In genomic region chr5:27702339-27702820, GRCh38 we compare ENCODE assay signal across 12 cellular contexts.
DNase-seq lines count a peak whose midpoint lies in the region; ATAC-seq, FAIRE-seq and TF ChIP-seq lines count a peak whose summit lies in the region.
"Had no signal": no experiment of that assay in that cellular context is flagged by ENCODE, and none has a peak within 500 bp of the region (broad histone marks: within the 10 kb centered on the region; RNA-seq: fewer than 3 reads in every experiment).

No MANE protein-coding gene starts in this region.

- H3K4me2 ChIP-seq in A549 = peak overlapping the region; percentile 42

- TF ChIP-seq CTCF in A549 (IDR thresholded peaks at IDR 0.05) (no peak), RWPE2 (IDR thresholded peaks at IDR 0.05; ENCODE audit: poor library complexity, severe bottlenecking) (no peak)

- peak; percentile 13 to 63 for DNase-seq in A549 (ENCODE audit: low read depth in 1 of 2, low spot score in 1 of 2)
- DNase-seq in HS-5 (ENCODE audit: low read depth) = peak; percentile 84
- no peak for DNase-seq in RWPE2 (ENCODE audit: low spot score)
- peak; percentile 14 for DNase-seq in fibroblast of the conjunctiva (ENCODE audit: low read depth)
- DNase-seq in NCI-H774 (lab: John Stamatoyannopoulos, UW) = no peak
- DNase-seq in substantia nigra (lab: John Stamatoyannopoulos, UW) = no peak
- no peak for DNase-seq in RPMI8226
- DNase-seq: nephron progenitor cell; stimulated activated naive CD8-positive, alpha-beta T cell treated with anti-CD3 and anti-CD28 coated beads, Interleukin-15, Interleukin-2, amounts not matched to agents 100 U/mL and 50 U/mL, for 24 hours had no signal

- POLR2A ChIA-PET in A549 (lab: Yijun Ruan, JAX) = interaction anchor here (0.6 to 0.7 kb wide), 3 partner anchors 222 to 732 kb away, joined by 4 to 6 read pairs (median 5); no protein-coding TSS in a partner anchor

- H3K9me3 ChIP-seq in A549 = no peaks in the 10 kb centered on the region
- H3K9me3 ChIP-seq in RWPE2 (ENCODE audit: severe bottlenecking) = no peaks in the 10 kb centered on the region
- H3K9me3 ChIP-seq: BLaER1 treated with 17β-estradiol and CSF1 and Interleukin-3, amounts not matched to agents 10 nM and 100 nM had no signal

- WGBS in A549 (ENCODE audit: missing lambda C conversion rate) = 6% methylated on average over 4 of the region's 4 CpGs

- TF ChIP-seq EP300 in A549 (IDR thresholded peaks at IDR 0.05) = peak; percentile 23 to 81; a peak in 3 of 5 replicates

- no peaks in the 10 kb centered on the region for H3K36me3 ChIP-seq in RWPE2 (ENCODE audit: low read depth)
- H3K36me3 ChIP-seq: BLaER1 treated with 17β-estradiol and CSF1 and Interleukin-3, amounts not matched to agents 10 nM and 100 nM had no signal

- CTCF ChIA-PET in A549 (lab: Yijun Ruan, JAX) = no interaction called here

- ATAC-seq in A549 (peak; percentile 91 to 94), RWPE2 (ENCODE audit: low read depth) (peak; percentile 76), GM21447 (IDR thresholded peaks at IDR 0.05; ENCODE audit: unreplicated experiment) (no peak)
- ATAC-seq: activated T-helper 17 cell treated with anti-CD3 and anti-CD28 coated beads, Interleukin-2, amount 50 U/mL, for 72 hours; stimulated activated naive CD8-positive, alpha-beta T cell treated with anti-CD3 and anti-CD28 coated beads, Interleukin-15, Interleukin-2, amounts not matched to agents 100 U/mL and 50 U/mL, for 24 hours had no signal

- TF ChIP-seq POLR2A in A549 (IDR thresholded peaks at IDR 0.05; ENCODE audit: low read length) = no peak

- H3K4me1 ChIP-seq in A549 (peaks cover 26% of the 10 kb centered on the region), RWPE2 (ENCODE audit: insufficient read depth, poor library complexity, severe bottlenecking) (peaks cover 3% of the 10 kb centered on the region)

- TF ChIP-seq RAD21 in A549 (conservative IDR thresholded peaks at IDR 0.05 in 1 of 2, IDR thresholded peaks at IDR 0.05 in 1 of 2) = peak in 1 of 2 experiments; percentile 45; a peak in 2 of 5 replicates

- peak; percentile 92 for FAIRE-seq in A549 (lab: Jason Lieb, UNC)

- peak overlapping the region; percentile 52 to 88; a peak in 5 of 6 replicates for H3K27ac ChIP-seq in A549
- no peak overlapping the region for H3K27ac ChIP-seq in RWPE2 (ENCODE audit: poor library complexity, severe bottlenecking)
- H3K27ac ChIP-seq in substantia nigra (ENCODE audit: low read depth, low read length, poor library complexity, severe bottlenecking) = no peak overlapping the region
- H3K27ac ChIP-seq: BLaER1 treated with 17β-estradiol and CSF1 and Interleukin-3, amounts not matched to agents 10 nM and 100 nM had no signal

- H3K27me3 ChIP-seq in RWPE2 (ENCODE audit: insufficient read depth, poor library complexity, severe bottlenecking) = no peaks in the 10 kb centered on the region
- H3K27me3 ChIP-seq: BLaER1 treated with 17β-estradiol and CSF1 and Interleukin-3, amounts not matched to agents 10 nM and 100 nM had no signal

- no peak overlapping the region for H3K4me3 ChIP-seq in A549
- no peak overlapping the region for H3K4me3 ChIP-seq in RWPE2 (ENCODE audit: severe bottlenecking)
- H3K4me3 ChIP-seq: BLaER1 treated with 17β-estradiol and CSF1 and Interleukin-3, amounts not matched to agents 10 nM and 100 nM had no signal

TF ChIP-seq in A549, 52 proteins besides CTCF, POLR2A, EP300 and RAD21:
- TF ChIP-seq ZFP36 (IDR thresholded peaks at IDR 0.05; ENCODE audit: borderline replicate concordance, partially characterized antibody) (no peak), FOSL2 (IDR thresholded peaks at IDR 0.05) (peak; percentile 45; the same call in 1 of the 2 replicates), FOSL2 (CRISPR knock-in tag; IDR thresholded peaks at IDR 0.05) (no peak), JUN (IDR thresholded peaks at IDR 0.05) (peak in 1 of 2 experiments; percentile 66; a peak in 2 of 5 replicates), GATA3 (IDR thresholded peaks at IDR 0.05; ENCODE audit: borderline replicate concordance) (peak; percentile 60; the same call in 1 of the 2 replicates), JUNB (IDR thresholded peaks at IDR 0.05) (peak; percentile 73)
- TF ChIP-seq, protein P1, sequence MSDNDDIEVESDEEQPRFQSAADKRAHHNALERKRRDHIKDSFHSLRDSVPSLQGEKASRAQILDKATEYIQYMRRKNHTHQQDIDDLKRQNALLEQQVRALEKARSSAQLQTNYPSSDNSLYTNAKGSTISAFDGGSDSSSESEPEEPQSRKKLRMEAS (IDR thresholded peaks at IDR 0.05) = no peak
- TF ChIP-seq, protein P2, sequence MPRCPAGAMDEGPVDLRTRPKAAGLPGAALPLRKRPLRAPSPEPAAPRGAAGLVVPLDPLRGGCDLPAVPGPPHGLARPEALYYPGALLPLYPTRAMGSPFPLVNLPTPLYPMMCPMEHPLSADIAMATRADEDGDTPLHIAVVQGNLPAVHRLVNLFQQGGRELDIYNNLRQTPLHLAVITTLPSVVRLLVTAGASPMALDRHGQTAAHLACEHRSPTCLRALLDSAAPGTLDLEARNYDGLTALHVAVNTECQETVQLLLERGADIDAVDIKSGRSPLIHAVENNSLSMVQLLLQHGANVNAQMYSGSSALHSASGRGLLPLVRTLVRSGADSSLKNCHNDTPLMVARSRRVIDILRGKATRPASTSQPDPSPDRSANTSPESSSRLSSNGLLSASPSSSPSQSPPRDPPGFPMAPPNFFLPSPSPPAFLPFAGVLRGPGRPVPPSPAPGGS (IDR thresholded peaks at IDR 0.05) = 0 out of 3 replicates have a peak, but pooled peaks have one; percentile 26

Comparison
In these comparisons a context has a peak if more than half of its experiments do, and no peak if none do; other contexts are left out.
1. DNase-seq: peak in A549 (2 of 2), HS-5 (single experiment) and fibroblast of the conjunctiva (single experiment); none in RWPE2 (single experiment), NCI-H774 (single experiment), substantia nigra (0 of 49) and RPMI8226 (single experiment).
2. H3K27ac ChIP-seq: peak in A549 (2 of 2); none in RWPE2 (single experiment) and substantia nigra (single experiment).